In genomic region chr1:207866471-207867135, GRCh38 we compare ENCODE assay signal across 9 cellular contexts. TPM values are rescaled to one million over a fixed set of nuclear protein-coding genes. Genes with fewer than 3 reads are reported as not detected.
DNase-seq lines count a peak whose midpoint lies in the region; ATAC-seq, FAIRE-seq and TF ChIP-seq lines count a peak whose summit lies in the region.
"Had no signal": no experiment of that assay in that cellular context is flagged by ENCODE, and none has a peak within 500 bp of the region (broad histone marks: within the 10 kb centered on the region; RNA-seq: fewer than 3 reads in every experiment).

No MANE protein-coding gene starts in this region.

- no peaks in the 10 kb centered on the region for H3K9me3 ChIP-seq in GM12878 (replicated peaks; ENCODE audit: control insufficient read depth, insufficient read depth, low read length)
- H3K9me3 ChIP-seq in A673 (ENCODE audit: low read depth, low read length, poor library complexity, severe bottlenecking): no peaks in the 10 kb centered on the region
- H3K9me3 ChIP-seq: SJSA1 had no signal

- CTCF ChIA-PET in activated CD4-positive, alpha-beta T cell treated with anti-CD3 and anti-CD28 coated beads for 36 hours (lab: Charles Lee): interaction anchor here (1.2 to 17.2 kb wide), 3 partner anchors 32 to 69 kb away, joined by 3 to 297 read pairs (median 28); no protein-coding TSS in a partner anchor
- CTCF ChIA-PET in GM12878 (lab: Yijun Ruan, JAX): interaction anchor here (2.3 to 17.7 kb wide), 6 partner anchors 8 to 96 kb away, joined by 13 to 821 read pairs (median 52); no protein-coding TSS in a partner anchor
- CTCF ChIA-PET in A673 (lab: Charles Lee): no interaction called here

- peak; percentile 69 for DNase-seq in activated CD4-positive, alpha-beta T cell treated with anti-CD3 and anti-CD28 coated beads for 36 hours
- no peak for DNase-seq in activated CD4-positive, alpha-beta T cell treated with anti-CD3 and anti-CD28 coated beads, Interleukin-2, amount 50 U/mL, for 1 hour
- DNase-seq in GM12878 (ENCODE audit: low read depth, low spot score) (no peak), substantia nigra (lab: John Stamatoyannopoulos, UW) (peak in 14 of 49 donors; percentile 23 to 75 (median 38)), A673 (ENCODE audit: low spot score) (no peak), pons (ENCODE audit: low spot score) (no peak)

- H3K4me1 Mint-ChIP-seq in activated CD4-positive, alpha-beta T cell treated with anti-CD3 and anti-CD28 coated beads for 36 hours: peaks cover 85% of the 10 kb centered on the region

- FAIRE-seq in GM12878 (lab: Jason Lieb, UNC): no peak

- H4K20me1 ChIP-seq in GM12878 (ENCODE audit: control insufficient read depth, insufficient read depth): no peaks in the 10 kb centered on the region

- in situ Hi-C loops in GM12878 (cut with MboI): loop anchor here (5.0 kb wide), 1 partner anchor 34 kb away; no protein-coding TSS in a partner anchor

- no peak overlapping the region for H2AFZ ChIP-seq in GM12878 (ENCODE audit: control insufficient read depth, low read depth, low read length)

- H3K4me3 Mint-ChIP-seq in activated CD4-positive, alpha-beta T cell treated with anti-CD3 and anti-CD28 coated beads for 36 hours: peak overlapping the region; percentile 90

- intact Hi-C loops in activated CD4-positive, alpha-beta T cell treated with anti-CD3 and anti-CD28 coated beads for 36 hours (cut with DNase I, micrococcal nuclease): loop anchor here (1.0 to 10.0 kb wide), 4 partner anchors 16 to 1888 kb away; partner anchors contain the start of genes PFKFB2 (in 1 of the 2), TRAF3IP3 (in 1 of the 2) and YOD1 (in 1 of the 2)
- intact Hi-C loops in GM12878 (cut with micrococcal nuclease; ENCODE audit: unreplicated experiment) (no loop called here), A673 (cut with micrococcal nuclease; ENCODE audit: unreplicated experiment) (loop anchor here (5.0 kb wide), 1 partner anchor 39 kb away; no protein-coding TSS in a partner anchor)

- POLR2A ChIA-PET in activated CD4-positive, alpha-beta T cell treated with anti-CD3 and anti-CD28 coated beads for 36 hours (lab: Charles Lee): interaction anchor here (2.6 kb wide), 1 partner anchor 43 kb away, joined by 19 read pairs; no protein-coding TSS in a partner anchor
- POLR2A ChIA-PET in GM12878 (lab: Charles Lee): interaction anchor here (22.9 kb wide), 1 partner anchor 40 kb away, joined by 620 read pairs; no protein-coding TSS in a partner anchor
- POLR2A ChIA-PET in A673 (lab: Charles Lee; ENCODE audit: low non-redundant PET): interaction anchor here (0.6 kb wide), 1 partner anchor 141 kb away, joined by 4 read pairs; no protein-coding TSS in a partner anchor

- H3K4me3 ChIP-seq in GM12878: peak overlapping the region; percentile 38; the same call in 1 of the 2 replicates
- H3K4me3 ChIP-seq in A673 (ENCODE audit: low read depth, low read length, poor library complexity, severe bottlenecking): no peak overlapping the region
- H3K4me3 ChIP-seq: SJSA1 had no signal

- peak overlapping the region; percentile 89 for H3K27ac Mint-ChIP-seq in activated CD4-positive, alpha-beta T cell treated with anti-CD3 and anti-CD28 coated beads for 36 hours

- no peaks in the 10 kb centered on the region for H3K27me3 Mint-ChIP-seq in activated CD4-positive, alpha-beta T cell treated with anti-CD3 and anti-CD28 coated beads for 36 hours

- TF ChIP-seq CTCF in GM12878 (IDR thresholded peaks at IDR 0.05 in 2 of 3, conservative IDR thresholded peaks at IDR 0.05 in 1 of 3; ENCODE audit: control insufficient read depth in 2 of 3, extremely low read depth in 1 of 3, insufficient read depth in 1 of 3, low read depth in 3 of 3, low read length in 3 of 3): no peak
- TF ChIP-seq CTCF in A673 (conservative IDR thresholded peaks at IDR 0.05; ENCODE audit: low read depth, low read length): no peak

- peaks cover 49% of the 10 kb centered on the region for H3K36me3 Mint-ChIP-seq in activated CD4-positive, alpha-beta T cell treated with anti-CD3 and anti-CD28 coated beads for 36 hours (ENCODE audit: low read depth)

- H3K36me3 ChIP-seq in GM12878 (ENCODE audit: control insufficient read depth in 2 of 2, insufficient read depth in 2 of 2, low read length in 1 of 2) (peaks cover 0 to 5% of the 10 kb centered on the region in 2 experiments; a peak in 2 of 4 replicates), A673 (ENCODE audit: insufficient read depth, low read length, poor library complexity, severe bottlenecking) (no peaks in the 10 kb centered on the region)

- H3K9me3 Mint-ChIP-seq in activated CD4-positive, alpha-beta T cell treated with anti-CD3 and anti-CD28 coated beads for 36 hours (ENCODE audit: low read depth): no peaks in the 10 kb centered on the region

- no peak overlapping the region for H3K27ac ChIP-seq in GM12878 (ENCODE audit: control insufficient read depth, insufficient read depth)
- peak overlapping the region; percentile 91 for H3K27ac ChIP-seq in layer of hippocampus (ENCODE audit: low read depth, low read length)
- H3K27ac ChIP-seq in substantia nigra (ENCODE audit: low read depth, low read length, poor library complexity, severe bottlenecking): peak overlapping the region; percentile 79
- no peak overlapping the region for H3K27ac ChIP-seq in A673 (ENCODE audit: low read depth, low read length, poor library complexity, severe bottlenecking)
- H3K27ac ChIP-seq: SJSA1 had no signal

- RAD21 ChIA-PET in GM12878 (lab: Charles Lee; ENCODE audit: unreplicated experiment): interaction anchor here (0.6 to 16.7 kb wide), 5 partner anchors 8 to 70 kb away, joined by 3 to 265 read pairs (median 39); no protein-coding TSS in a partner anchor

- H3K4me1 ChIP-seq in GM12878 (ENCODE audit: control insufficient read depth, insufficient read depth, low read length): peaks cover 46% of the 10 kb centered on the region
- no peaks in the 10 kb centered on the region for H3K4me1 ChIP-seq in A673 (ENCODE audit: insufficient read depth, low read length, poor library complexity, severe bottlenecking)

- TF ChIP-seq RAD21 in GM12878 (IDR thresholded peaks at IDR 0.05; ENCODE audit: insufficient read depth, low read depth, low read length): no peak

- peak; percentile 34 for ATAC-seq in activated CD4-positive, alpha-beta T cell treated with anti-CD3 and anti-CD28 coated beads for 36 hours
- ATAC-seq in GM12878: no peak
- ATAC-seq in HG03460 (IDR thresholded peaks at IDR 0.05; ENCODE audit: unreplicated experiment): no peak

- no peak overlapping the region for H3K9ac ChIP-seq in GM12878 (ENCODE audit: control insufficient read depth, insufficient read depth, low read length)

- WGBS in GM12878 (ENCODE audit: insufficient coverage, insufficient replicate concordance, low lambda C conversion rate, missing lambda C conversion rate): 87% methylated on average over 9 of the region's 9 CpGs

- BruUV-seq in GM12878 (replicated peaks; lab: Mats Ljungman, UMichigan) (no TSS peak), A673 (replicated peaks; lab: Mats Ljungman, UMichigan) (no TSS peak)

- peak overlapping the region; percentile 92 for H3K4me2 ChIP-seq in GM12878 (ENCODE audit: control insufficient read depth, insufficient read depth)

- no peak for TF ChIP-seq EP300 in GM12878 (IDR thresholded peaks at IDR 0.05; ENCODE audit: borderline replicate concordance in 1 of 2, control insufficient read depth in 1 of 2, low read depth in 2 of 2, low read length in 2 of 2)

- no peak for TF ChIP-seq POLR2A in GM12878 (IDR thresholded peaks at IDR 0.05; ENCODE audit: low read depth, low read length)

- H3K27me3 ChIP-seq in GM12878 (replicated peaks in 1 of 2; ENCODE audit: control insufficient read depth in 2 of 2, insufficient read depth in 2 of 2, low read length in 1 of 2) (no peaks in the 10 kb centered on the region), layer of hippocampus (ENCODE audit: control insufficient read depth, insufficient read depth, low read length) (no peaks in the 10 kb centered on the region), A673 (replicated peaks; ENCODE audit: insufficient read depth, low read depth, low read length, poor library complexity) (no peaks in the 10 kb centered on the region)
- H3K27me3 ChIP-seq: SJSA1 had no signal

- SMC1A ChIA-PET in GM12878 (lab: Charles Lee; ENCODE audit: uncharacterized antibody, unreplicated experiment): interaction anchor here (1.4 to 21.3 kb wide), 6 partner anchors 14 to 56 kb away, joined by 4 to 444 read pairs (median 88); no protein-coding TSS in a partner anchor

- H3K79me2 ChIP-seq in GM12878 (ENCODE audit: control insufficient read depth, insufficient read depth, low read length): peaks cover 20% of the 10 kb centered on the region

TF ChIP-seq in GM12878, 131 proteins besides CTCF, POLR2A, EP300 and RAD21 (continues in another document):
- TF ChIP-seq, protein P1, sequence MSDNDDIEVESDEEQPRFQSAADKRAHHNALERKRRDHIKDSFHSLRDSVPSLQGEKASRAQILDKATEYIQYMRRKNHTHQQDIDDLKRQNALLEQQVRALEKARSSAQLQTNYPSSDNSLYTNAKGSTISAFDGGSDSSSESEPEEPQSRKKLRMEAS (IDR thresholded peaks at IDR 0.05; ENCODE audit: low read depth, low read length): no peak
- no peak for TF ChIP-seq SP1 (IDR thresholded peaks at IDR 0.05; ENCODE audit: low read depth, low read length)
- no peak for TF ChIP-seq SMAD5 (IDR thresholded peaks at IDR 0.05; ENCODE audit: low read depth)
- no peak for TF ChIP-seq STAT3 (IDR thresholded peaks at IDR 0.05; ENCODE audit: low read depth, low read length)

RNA-seq across cellular contexts. Expression of gene CD34, which starts 44.3 kb away (rescaled TPM):
- under 1 TPM; 0.02 to 0.04 TPM for total RNA-seq in activated CD4-positive, alpha-beta T cell treated with anti-CD3 and anti-CD28 coated beads for 36 hours
- total RNA-seq in GM12878 (2013; cell fraction: nucleolus; rRNA removed): 0.22 TPM in 1 of 2 replicates, not detected in the other
- total RNA-seq in GM12878 (2014; rRNA removed): not detected in 2 replicates
- total RNA-seq in GM12878 (2014; rRNA removed; fragmentation: Illumina TruSeq; extraction: Trizol): not detected in 2 replicates
- total RNA-seq in GM12878 (2021): 0.08 TPM in 1 of 2 replicates, not detected in the other
- polyA plus RNA-seq in GM12878 (2011; ENCODE audit: low read depth): not detected
- polyA plus RNA-seq in GM12878 (2011; rRNA removed): under 0.01 and 0.03 TPM in 2 replicates
- 0.02 and 0.03 TPM in 2 replicates for polyA plus RNA-seq in GM12878 (2011; cell fraction: cytosol; rRNA removed)
- polyA plus RNA-seq in GM12878 (2011; cell fraction: nucleus; rRNA removed): 0.01 TPM in 1 of 2 replicates, not detected in the other
- not detected in 2 replicates for polyA plus RNA-seq in GM12878 (2012)
- not detected in 2 replicates for polyA plus RNA-seq in GM12878 (2014; fragmentation: Illumina TruSeq; extraction: Trizol)
- under 1 TPM in 1 of 2 experiments, not detected in 1; 0.02 TPM for polyA plus RNA-seq in GM12878 (2014; fragmentation: Nextera tagmentation; extraction: Ambion mirVana)
- polyA plus RNA-seq in GM12878 (2014; rRNA removed): 0.03 and 0.05 TPM in 2 replicates
- not detected for polyA plus RNA-seq in GM12878 (2016; fragmentation: Nextera tagmentation; extraction: Ambion mirVana)
- polyA minus RNA-seq in GM12878 (2011; rRNA and poly(A)+ RNA removed): under 0.01 TPM in 1 of 2 replicates, not detected in the other
- polyA minus RNA-seq in GM12878 (2011; cell fraction: cytosol; rRNA and poly(A)+ RNA removed): not detected in 2 replicates
- polyA minus RNA-seq in GM12878 (2011; cell fraction: nucleus; rRNA and poly(A)+ RNA removed): under 0.01 TPM in 2 replicates
- not detected in 2 replicates for total RNA-seq in A673 (2021)

Comparison
In these comparisons a context has a peak if more than half of its experiments do, and no peak if none do; other contexts are left out.
1. H3K27ac ChIP-seq: peak in layer of hippocampus (single experiment) and substantia nigra (single experiment); none in GM12878 (single experiment) and A673 (single experiment).